Comparison of ENCODE assay signal across 2 cellular contexts in the genomic region with DNA sequence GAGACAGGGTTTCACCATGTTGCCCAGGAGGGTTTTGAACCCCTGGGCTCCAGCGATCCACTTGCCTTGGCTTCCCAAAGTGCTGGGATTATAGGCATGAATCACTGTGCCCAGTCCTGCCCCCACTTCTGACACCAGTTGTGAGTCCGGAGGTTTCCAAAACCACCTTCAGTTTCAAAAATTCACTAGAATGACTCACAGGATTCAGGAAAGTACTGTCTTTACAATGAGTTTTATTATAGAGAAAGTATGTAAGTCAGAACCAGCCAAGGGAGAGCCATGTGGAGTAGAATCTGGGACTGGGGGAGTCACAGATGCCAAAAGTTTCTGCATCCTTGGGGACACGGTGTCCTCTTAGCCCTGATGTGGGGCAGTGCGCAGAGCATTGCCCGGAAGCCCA.
TF ChIP-seq lines count a peak whose summit lies in the region.

No MANE protein-coding gene starts in this region.

TF ChIP-seq in SK-N-SH treated with all-trans-retinoic acid at 6 μM for 48 hours, 23 proteins besides CTCF, POLR2A, EP300 and RAD21 (continued from another document):
- TF ChIP-seq, protein P1, sequence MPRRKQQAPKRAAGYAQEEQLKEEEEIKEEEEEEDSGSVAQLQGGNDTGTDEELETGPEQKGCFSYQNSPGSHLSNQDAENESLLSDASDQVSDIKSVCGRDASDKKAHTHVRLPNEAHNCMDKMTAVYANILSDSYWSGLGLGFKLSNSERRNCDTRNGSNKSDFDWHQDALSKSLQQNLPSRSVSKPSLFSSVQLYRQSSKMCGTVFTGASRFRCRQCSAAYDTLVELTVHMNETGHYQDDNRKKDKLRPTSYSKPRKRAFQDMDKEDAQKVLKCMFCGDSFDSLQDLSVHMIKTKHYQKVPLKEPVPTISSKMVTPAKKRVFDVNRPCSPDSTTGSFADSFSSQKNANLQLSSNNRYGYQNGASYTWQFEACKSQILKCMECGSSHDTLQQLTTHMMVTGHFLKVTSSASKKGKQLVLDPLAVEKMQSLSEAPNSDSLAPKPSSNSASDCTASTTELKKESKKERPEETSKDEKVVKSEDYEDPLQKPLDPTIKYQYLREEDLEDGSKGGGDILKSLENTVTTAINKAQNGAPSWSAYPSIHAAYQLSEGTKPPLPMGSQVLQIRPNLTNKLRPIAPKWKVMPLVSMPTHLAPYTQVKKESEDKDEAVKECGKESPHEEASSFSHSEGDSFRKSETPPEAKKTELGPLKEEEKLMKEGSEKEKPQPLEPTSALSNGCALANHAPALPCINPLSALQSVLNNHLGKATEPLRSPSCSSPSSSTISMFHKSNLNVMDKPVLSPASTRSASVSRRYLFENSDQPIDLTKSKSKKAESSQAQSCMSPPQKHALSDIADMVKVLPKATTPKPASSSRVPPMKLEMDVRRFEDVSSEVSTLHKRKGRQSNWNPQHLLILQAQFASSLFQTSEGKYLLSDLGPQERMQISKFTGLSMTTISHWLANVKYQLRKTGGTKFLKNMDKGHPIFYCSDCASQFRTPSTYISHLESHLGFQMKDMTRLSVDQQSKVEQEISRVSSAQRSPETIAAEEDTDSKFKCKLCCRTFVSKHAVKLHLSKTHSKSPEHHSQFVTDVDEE (CRISPR knock-in tag; IDR thresholded peaks at IDR 0.05): no peak
- TF ChIP-seq ZNF8 (CRISPR knock-in tag; IDR thresholded peaks at IDR 0.05) (no peak), SNAI2 (CRISPR knock-in tag; IDR thresholded peaks at IDR 0.05) (no peak), CSDC2 (CRISPR knock-in tag; IDR thresholded peaks at IDR 0.05) (no peak), OSR1 (CRISPR knock-in tag; IDR thresholded peaks at IDR 0.05) (no peak), TCF4 (CRISPR knock-in tag; IDR thresholded peaks at IDR 0.05; ENCODE audit: borderline replicate concordance) (no peak), TOX (CRISPR knock-in tag; IDR thresholded peaks at IDR 0.05; ENCODE audit: borderline replicate concordance) (no peak)
- TF ChIP-seq, protein P2, sequence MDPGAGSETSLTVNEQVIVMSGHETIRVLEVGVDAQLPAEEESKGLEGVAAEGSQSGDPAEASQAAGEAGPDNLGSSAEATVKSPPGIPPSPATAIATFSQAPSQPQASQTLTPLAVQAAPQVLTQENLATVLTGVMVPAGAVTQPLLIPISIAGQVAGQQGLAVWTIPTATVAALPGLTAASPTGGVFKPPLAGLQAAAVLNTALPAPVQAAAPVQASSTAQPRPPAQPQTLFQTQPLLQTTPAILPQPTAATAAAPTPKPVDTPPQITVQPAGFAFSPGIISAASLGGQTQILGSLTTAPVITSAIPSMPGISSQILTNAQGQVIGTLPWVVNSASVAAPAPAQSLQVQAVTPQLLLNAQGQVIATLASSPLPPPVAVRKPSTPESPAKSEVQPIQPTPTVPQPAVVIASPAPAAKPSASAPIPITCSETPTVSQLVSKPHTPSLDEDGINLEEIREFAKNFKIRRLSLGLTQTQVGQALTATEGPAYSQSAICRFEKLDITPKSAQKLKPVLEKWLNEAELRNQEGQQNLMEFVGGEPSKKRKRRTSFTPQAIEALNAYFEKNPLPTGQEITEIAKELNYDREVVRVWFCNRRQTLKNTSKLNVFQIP (CRISPR knock-in tag; IDR thresholded peaks at IDR 0.05; ENCODE audit: borderline replicate concordance, low read depth): no peak

TF ChIP-seq in GM23338, 12 proteins besides CTCF, POLR2A, EP300 and RAD21 (continued from another document):
- TF ChIP-seq, protein P3, sequence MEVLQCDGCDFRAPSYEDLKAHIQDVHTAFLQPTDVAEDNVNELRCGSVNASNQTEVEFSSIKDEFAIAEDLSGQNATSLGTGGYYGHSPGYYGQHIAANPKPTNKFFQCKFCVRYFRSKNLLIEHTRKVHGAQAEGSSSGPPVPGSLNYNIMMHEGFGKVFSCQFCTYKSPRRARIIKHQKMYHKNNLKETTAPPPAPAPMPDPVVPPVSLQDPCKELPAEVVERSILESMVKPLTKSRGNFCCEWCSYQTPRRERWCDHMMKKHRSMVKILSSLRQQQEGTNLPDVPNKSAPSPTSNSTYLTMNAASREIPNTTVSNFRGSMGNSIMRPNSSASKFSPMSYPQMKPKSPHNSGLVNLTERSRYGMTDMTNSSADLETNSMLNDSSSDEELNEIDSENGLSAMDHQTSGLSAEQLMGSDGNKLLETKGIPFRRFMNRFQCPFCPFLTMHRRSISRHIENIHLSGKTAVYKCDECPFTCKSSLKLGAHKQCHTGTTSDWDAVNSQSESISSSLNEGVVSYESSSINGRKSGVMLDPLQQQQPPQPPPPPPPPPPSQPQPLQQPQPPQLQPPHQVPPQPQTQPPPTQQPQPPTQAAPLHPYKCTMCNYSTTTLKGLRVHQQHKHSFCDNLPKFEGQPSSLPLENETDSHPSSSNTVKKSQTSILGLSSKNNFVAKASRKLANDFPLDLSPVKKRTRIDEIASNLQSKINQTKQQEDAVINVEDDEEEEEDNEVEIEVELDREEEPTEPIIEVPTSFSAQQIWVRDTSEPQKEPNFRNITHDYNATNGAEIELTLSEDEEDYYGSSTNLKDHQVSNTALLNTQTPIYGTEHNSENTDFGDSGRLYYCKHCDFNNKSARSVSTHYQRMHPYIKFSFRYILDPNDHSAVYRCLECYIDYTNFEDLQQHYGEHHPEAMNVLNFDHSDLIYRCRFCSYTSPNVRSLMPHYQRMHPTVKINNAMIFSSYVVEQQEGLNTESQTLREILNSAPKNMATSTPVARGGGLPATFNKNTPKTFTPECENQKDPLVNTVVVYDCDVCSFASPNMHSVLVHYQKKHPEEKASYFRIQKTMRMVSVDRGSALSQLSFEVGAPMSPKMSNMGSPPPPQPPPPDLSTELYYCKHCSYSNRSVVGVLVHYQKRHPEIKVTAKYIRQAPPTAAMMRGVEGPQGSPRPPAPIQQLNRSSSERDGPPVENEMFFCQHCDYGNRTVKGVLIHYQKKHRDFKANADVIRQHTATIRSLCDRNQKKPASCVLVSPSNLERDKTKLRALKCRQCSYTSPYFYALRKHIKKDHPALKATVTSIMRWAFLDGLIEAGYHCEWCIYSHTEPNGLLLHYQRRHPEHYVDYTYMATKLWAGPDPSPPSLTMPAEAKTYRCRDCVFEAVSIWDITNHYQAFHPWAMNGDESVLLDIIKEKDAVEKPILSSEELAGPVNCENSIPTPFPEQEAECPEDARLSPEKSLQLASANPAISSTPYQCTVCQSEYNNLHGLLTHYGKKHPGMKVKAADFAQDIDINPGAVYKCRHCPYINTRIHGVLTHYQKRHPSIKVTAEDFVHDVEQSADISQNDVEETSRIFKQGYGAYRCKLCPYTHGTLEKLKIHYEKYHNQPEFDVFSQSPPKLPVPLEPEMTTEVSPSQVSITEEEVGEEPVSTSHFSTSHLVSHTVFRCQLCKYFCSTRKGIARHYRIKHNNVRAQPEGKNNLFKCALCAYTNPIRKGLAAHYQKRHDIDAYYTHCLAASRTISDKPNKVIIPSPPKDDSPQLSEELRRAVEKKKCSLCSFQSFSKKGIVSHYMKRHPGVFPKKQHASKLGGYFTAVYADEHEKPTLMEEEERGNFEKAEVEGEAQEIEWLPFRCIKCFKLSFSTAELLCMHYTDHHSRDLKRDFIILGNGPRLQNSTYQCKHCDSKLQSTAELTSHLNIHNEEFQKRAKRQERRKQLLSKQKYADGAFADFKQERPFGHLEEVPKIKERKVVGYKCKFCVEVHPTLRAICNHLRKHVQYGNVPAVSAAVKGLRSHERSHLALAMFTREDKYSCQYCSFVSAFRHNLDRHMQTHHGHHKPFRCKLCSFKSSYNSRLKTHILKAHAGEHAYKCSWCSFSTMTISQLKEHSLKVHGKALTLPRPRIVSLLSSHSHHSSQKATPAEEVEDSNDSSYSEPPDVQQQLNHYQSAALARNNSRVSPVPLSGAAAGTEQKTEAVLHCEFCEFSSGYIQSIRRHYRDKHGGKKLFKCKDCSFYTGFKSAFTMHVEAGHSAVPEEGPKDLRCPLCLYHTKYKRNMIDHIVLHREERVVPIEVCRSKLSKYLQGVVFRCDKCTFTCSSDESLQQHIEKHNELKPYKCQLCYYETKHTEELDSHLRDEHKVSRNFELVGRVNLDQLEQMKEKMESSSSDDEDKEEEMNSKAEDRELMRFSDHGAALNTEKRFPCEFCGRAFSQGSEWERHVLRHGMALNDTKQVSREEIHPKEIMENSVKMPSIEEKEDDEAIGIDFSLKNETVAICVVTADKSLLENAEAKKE (CRISPR knock-in tag; IDR thresholded peaks at IDR 0.05): no peak
TF ChIP-seq in GM23338: peak in this region for 0.
